In genomic region chr17:59846391-59847165, GRCh38 we compare ENCODE assay signal across 8 cellular contexts. TPM values are rescaled to one million over a fixed set of nuclear protein-coding genes. Genes with fewer than 3 reads are reported as not detected.
DNase-seq lines count a peak whose midpoint lies in the region; ATAC-seq and TF ChIP-seq lines count a peak whose summit lies in the region.

No MANE protein-coding gene starts in this region.

- no peaks in the 10 kb centered on the region for H3K27me3 Mint-ChIP-seq in IgD-negative memory B cell

- H3K9me3 Mint-ChIP-seq in IgD-negative memory B cell = no peaks in the 10 kb centered on the region

- peak overlapping the region; percentile 75 to 92 (median 86) for H3K27ac Mint-ChIP-seq in IgD-negative memory B cell

- TF ChIP-seq CTCF in GM20000 (IDR thresholded peaks at IDR 0.05; ENCODE audit: extremely low read depth, missing control alignments) = no peak
- TF ChIP-seq CTCF in VCaP (conservative IDR thresholded peaks at IDR 0.05) = no peak
- TF ChIP-seq CTCF in foreskin keratinocyte (conservative IDR thresholded peaks at IDR 0.05) = peak; percentile 30

- peak overlapping the region in 3 of 4 donors; percentile 31 to 83 (median 79) for H3K4me3 Mint-ChIP-seq in IgD-negative memory B cell

- peaks cover 17% of the 10 kb centered on the region for H3K4me1 ChIP-seq in foreskin keratinocyte

- ATAC-seq in foreskin keratinocyte = peak; percentile 40
- no peak for ATAC-seq in HG03571 (IDR thresholded peaks at IDR 0.05; ENCODE audit: unreplicated experiment)

- DNase-seq in DMS153 (lab: John Stamatoyannopoulos, UW) (peak; percentile 82), GM20000 (ENCODE audit: low spot score) (peak; percentile 42), foreskin keratinocyte (peak; percentile 96 to 98), renal cortical epithelial cell (ENCODE audit: low read depth) (peak; percentile 99), cortex of kidney (lab: John Stamatoyannopoulos, UW) (no peak)

- no peaks in the 10 kb centered on the region for H3K36me3 Mint-ChIP-seq in IgD-negative memory B cell

- no peaks in the 10 kb centered on the region for H3K27me3 ChIP-seq in foreskin keratinocyte

- H3K27ac ChIP-seq in VCaP (peak overlapping the region; percentile 84), foreskin keratinocyte (peak overlapping the region; percentile 99)

- H3K4me1 Mint-ChIP-seq in IgD-negative memory B cell = peaks cover 38 to 60% (median 47%) of the 10 kb centered on the region in 3 donors

RNA-seq across cellular contexts. Expression of gene TUBD1, which starts 46.2 kb away (rescaled TPM):
- polyA plus RNA-seq in IgD-negative memory B cell = 17.6 TPM
- total RNA-seq in foreskin keratinocyte = 4.5 and 6.3 TPM in 2 replicates
- polyA plus RNA-seq in foreskin keratinocyte = 2.9 and 4.0 TPM in 2 replicates
- total RNA-seq in renal cortical epithelial cell = 4.3 and 14.5 TPM in 2 replicates

RNA-seq across cellular contexts. Expression of gene RPS6KB1, which starts 46.3 kb away (rescaled TPM):
- polyA plus RNA-seq in IgD-negative memory B cell (23.5 TPM), foreskin keratinocyte (8.7 and 10.4 TPM in 2 replicates)
- total RNA-seq in foreskin keratinocyte (18.0 and 20.1 TPM in 2 replicates), renal cortical epithelial cell (10.9 and 20.9 TPM in 2 replicates)
